26 cellular contexts compared by ENCODE assay signal in the genomic region with DNA sequence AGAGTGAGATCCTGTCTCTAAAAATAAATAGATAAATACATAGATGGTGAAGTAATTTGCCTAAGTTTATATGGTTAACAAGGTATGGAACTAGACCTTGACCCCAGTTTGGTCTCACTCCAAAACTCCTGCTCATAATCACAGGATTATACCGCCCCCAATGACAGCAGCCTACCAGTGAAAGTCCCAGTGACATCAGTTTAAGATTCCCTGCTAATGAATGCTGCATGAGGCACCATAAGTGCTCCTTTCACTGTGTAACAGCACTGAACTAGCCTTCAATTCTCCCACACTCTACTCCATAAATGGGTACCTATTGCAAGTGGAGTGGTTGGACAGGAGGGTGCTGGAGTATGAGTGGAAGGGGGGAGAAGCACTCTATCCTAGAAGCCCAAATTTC. TPM values are rescaled to one million over a fixed set of nuclear protein-coding genes. Genes with fewer than 3 reads are reported as not detected.
"Had no signal": no experiment of that assay in that cellular context is flagged by ENCODE, and none has a peak within 500 bp of the region (broad histone marks: within the 10 kb centered on the region; RNA-seq: fewer than 3 reads in every experiment).

No MANE protein-coding gene starts in this region.

- H3K4me2 ChIP-seq: neural progenitor cell had no signal

- H3K4me1 Mint-ChIP-seq: immature natural killer cell; naive thymus-derived CD4-positive, alpha-beta T cell; nephron; neural progenitor cell; stimulated activated effector memory CD8-positive, alpha-beta T cell treated with anti-CD3 and anti-CD28 coated beads, Interleukin-12 subunit alpha, Interleukin-12 subunit beta, amount 100 ng/mL, for 72 hours had no signal

- H3K36me3 Mint-ChIP-seq: immature natural killer cell; naive thymus-derived CD4-positive, alpha-beta T cell; neural progenitor cell; stimulated activated effector memory CD8-positive, alpha-beta T cell treated with anti-CD3 and anti-CD28 coated beads, Interleukin-12 subunit alpha, Interleukin-12 subunit beta, amount 100 ng/mL, for 72 hours; type B pancreatic cell had no signal

- H3K4me3 Mint-ChIP-seq: immature natural killer cell; naive thymus-derived CD4-positive, alpha-beta T cell; nephron; neural progenitor cell; stimulated activated effector memory CD8-positive, alpha-beta T cell treated with anti-CD3 and anti-CD28 coated beads, Interleukin-12 subunit alpha, Interleukin-12 subunit beta, amount 100 ng/mL, for 72 hours; type B pancreatic cell had no signal

- H3K36me3 ChIP-seq: esophagus muscularis mucosa, neural progenitor cell, ovary, sigmoid colon, tibial artery had no signal

- ATAC-seq: left lobe of liver; naive thymus-derived CD4-positive, alpha-beta T cell; psoas muscle; right cardiac atrium; stimulated activated effector memory CD8-positive, alpha-beta T cell treated with anti-CD3 and anti-CD28 coated beads, Interleukin-12 subunit alpha, Interleukin-12 subunit beta, amount 100 ng/mL, for 72 hours; stimulated activated naive CD8-positive, alpha-beta T cell treated with anti-CD3 and anti-CD28 coated beads, Interleukin-15, Interleukin-2, amounts not matched to agents 100 U/mL and 50 U/mL, for 24 hours had no signal

- DNase-seq: dermis blood vessel endothelial cell; effector memory CD4-positive, alpha-beta T cell; hypothalamus; immature natural killer cell; mesenchymal stem cell; midbrain; naive thymus-derived CD4-positive, alpha-beta T cell; nucleus accumbens; ovary; posterior cingulate gyrus; psoas muscle; right cardiac atrium; sigmoid colon; stimulated activated CD4-positive, alpha-beta T cell treated with anti-CD3 and anti-CD28 coated beads, Interleukin-2, amount 100 ng/mL, for 24 hours; stimulated activated CD4-positive, alpha-beta T cell treated with anti-CD3 and anti-CD28 coated beads, Interleukin-4, amount 100 ng/mL, for 24 hours; stimulated activated naive CD8-positive, alpha-beta T cell treated with anti-CD3 and anti-CD28 coated beads, Interleukin-15, Interleukin-2, amounts not matched to agents 100 U/mL and 50 U/mL, for 24 hours; substantia nigra; testis; tibial artery had no signal

- H3K27me3 ChIP-seq: neural progenitor cell, ovary, testis, tibial artery had no signal

- H3K27ac Mint-ChIP-seq: immature natural killer cell; naive thymus-derived CD4-positive, alpha-beta T cell; nephron; neural progenitor cell; stimulated activated effector memory CD8-positive, alpha-beta T cell treated with anti-CD3 and anti-CD28 coated beads, Interleukin-12 subunit alpha, Interleukin-12 subunit beta, amount 100 ng/mL, for 72 hours; type B pancreatic cell had no signal

- H3K9me3 Mint-ChIP-seq: immature natural killer cell had no signal

- H2AFZ ChIP-seq: neural progenitor cell had no signal

- H3K9me3 ChIP-seq: ovary, psoas muscle, testis, tibial artery had no signal

- H3K27ac ChIP-seq: coronary artery, esophagus muscularis mucosa, neural progenitor cell, ovary, psoas muscle, sigmoid colon, testis, tibial artery had no signal

- H3K9ac ChIP-seq: neural progenitor cell had no signal

- H3K4me3 ChIP-seq: coronary artery, esophagus muscularis mucosa, neural progenitor cell, ovary, psoas muscle, sigmoid colon, testis, tibial artery had no signal

- H3K4me1 ChIP-seq: esophagus muscularis mucosa, neural progenitor cell, psoas muscle, sigmoid colon had no signal

RNA-seq across cellular contexts. Expression of a gene that starts 23.7 kb away (rescaled TPM):
- total RNA-seq: naive thymus-derived CD4-positive, alpha-beta T cell had no signal
- polyA plus RNA-seq: immature natural killer cell; naive thymus-derived CD4-positive, alpha-beta T cell had no signal
